ENCODE assay signal across 9 cellular contexts in genomic region chr7:100373261-100373831, GRCh38. TPM values are rescaled to one million over a fixed set of nuclear protein-coding genes. Genes with fewer than 3 reads are reported as not detected.
DNase-seq lines count a peak whose midpoint lies in the region; ATAC-seq, FAIRE-seq and TF ChIP-seq lines count a peak whose summit lies in the region.
"Had no signal": no experiment of that assay in that cellular context is flagged by ENCODE, and none has a peak within 500 bp of the region (broad histone marks: within the 10 kb centered on the region; RNA-seq: fewer than 3 reads in every experiment).

Gene PILRA, plus strand, starts transcription at chr7:100373487. Its CDS starts 170 bp downstream, at chr7:100373657.

- H3K27ac Mint-ChIP-seq in CD8-positive, alpha-beta T cell: peak within 1 kb of the TSS; percentile 86

- H2AFZ ChIP-seq in trophoblast cell (ENCODE audit: insufficient read depth, low read length, poor library complexity): no peak within 1 kb of the TSS

- H3K27me3 ChIP-seq in CD8-positive, alpha-beta T cell (ENCODE audit: insufficient read depth, low read length): no peaks in the 10 kb centered on the region
- H3K27me3 ChIP-seq in Peyer's patch (no peaks in the 10 kb centered on the region), trophoblast cell (ENCODE audit: insufficient read depth, low read length) (no peaks in the 10 kb centered on the region), vagina (no peaks in the 10 kb centered on the region)

- H3K9me3 ChIP-seq in CD8-positive, alpha-beta T cell (ENCODE audit: low read length): no peaks in the 10 kb centered on the region
- H3K9me3 ChIP-seq in Peyer's patch (no peaks in the 10 kb centered on the region), trophoblast cell (ENCODE audit: insufficient read depth, low read depth, low read length) (no peaks in the 10 kb centered on the region), vagina (no peaks in the 10 kb centered on the region)

- H3K4ac ChIP-seq in trophoblast cell (ENCODE audit: low read depth, low read length): no peak within 1 kb of the TSS

- WGBS in trophoblast cell (ENCODE audit: extremely low coverage, insufficient coverage, insufficient read length): no CpG with 5 or more reads among the region's 12 CpGs

- peaks cover 6% of the 10 kb centered on the region for H3K36me3 Mint-ChIP-seq in CD8-positive, alpha-beta T cell

- no peak within 1 kb of the TSS for H3K4me2 ChIP-seq in trophoblast cell (ENCODE audit: low read length)

- no peak for TF ChIP-seq CTCF in CD8-positive, alpha-beta T cell (IDR thresholded peaks at IDR 0.05)
- TF ChIP-seq CTCF in Peyer's patch (IDR thresholded peaks at IDR 0.05) (no peak), fibroblast of pulmonary artery (IDR thresholded peaks at IDR 0.05; ENCODE audit: low read length, missing control alignments) (no peak), D721Med (IDR thresholded peaks at IDR 0.05; ENCODE audit: insufficient read depth, missing control alignments) (no peak), vagina (IDR thresholded peaks at IDR 0.05) (no peak)

- peak within 1 kb of the TSS; percentile 49 for H4K8ac ChIP-seq in trophoblast cell (ENCODE audit: low read depth, low read length)

- H2BK12ac ChIP-seq in trophoblast cell (ENCODE audit: low read length): no peak within 1 kb of the TSS

- H3K18ac ChIP-seq in trophoblast cell (ENCODE audit: low read length): no peak within 1 kb of the TSS

- H3K4me3 ChIP-seq in CD8-positive, alpha-beta T cell (ENCODE audit: low read depth, low read length): no peak within 1 kb of the TSS
- H3K4me3 ChIP-seq in Peyer's patch (peak within 1 kb of the TSS in 1 of 4 donors; percentile 17), fibroblast of pulmonary artery (replicated peaks; ENCODE audit: low read depth, low read length) (no peak within 1 kb of the TSS), trophoblast cell (ENCODE audit: low read depth, low read length) (no peak within 1 kb of the TSS), vagina (no peak within 1 kb of the TSS)

- H3K14ac ChIP-seq in trophoblast cell (ENCODE audit: low read length): no peak within 1 kb of the TSS

- POLR2A ChIA-PET in CD8-positive, alpha-beta T cell (lab: Charles Lee): no interaction called here

- H2BK5ac ChIP-seq in trophoblast cell (ENCODE audit: low read depth, low read length, poor library complexity): no peak within 1 kb of the TSS

- no peak within 1 kb of the TSS for H3K4me3 Mint-ChIP-seq in CD8-positive, alpha-beta T cell

- H3K9ac ChIP-seq in trophoblast cell (ENCODE audit: low read length): no peak within 1 kb of the TSS

- H4K12ac ChIP-seq in trophoblast cell (ENCODE audit: low read depth, low read length): peak within 1 kb of the TSS; percentile 39

- no peaks in the 10 kb centered on the region for H3K9me3 Mint-ChIP-seq in CD8-positive, alpha-beta T cell

- H4K91ac ChIP-seq in trophoblast cell (ENCODE audit: low read depth, low read length): no peak within 1 kb of the TSS

- ATAC-seq in CD8-positive, alpha-beta T cell: no peak

- CTCF ChIA-PET in CD8-positive, alpha-beta T cell (lab: Charles Lee): interaction anchor here (2.6 kb wide), 1 partner anchor 34 kb away, joined by 7 read pairs; no protein-coding TSS in a partner anchor

- H3K23ac ChIP-seq in trophoblast cell (ENCODE audit: low read length): no peak within 1 kb of the TSS

- H2BK120ac ChIP-seq in trophoblast cell (ENCODE audit: insufficient read depth, low read length, poor library complexity): no peak within 1 kb of the TSS

- H2AK5ac ChIP-seq in trophoblast cell (ENCODE audit: low read length): no peak within 1 kb of the TSS

- H3K27me3 Mint-ChIP-seq in CD8-positive, alpha-beta T cell (ENCODE audit: low read depth): no peaks in the 10 kb centered on the region

- no peaks in the 10 kb centered on the region for H3K79me2 ChIP-seq in trophoblast cell (ENCODE audit: control insufficient read depth, insufficient read depth, low read length, poor library complexity)

- TF ChIP-seq POLR2A in Peyer's patch (IDR thresholded peaks at IDR 0.05) (no peak), vagina (IDR thresholded peaks at IDR 0.05) (no peak)

- H3K4me1 Mint-ChIP-seq in CD8-positive, alpha-beta T cell (ENCODE audit: low read depth): peaks cover 29% of the 10 kb centered on the region

- peak within 1 kb of the TSS; percentile 17 for H3K27ac ChIP-seq in CD8-positive, alpha-beta T cell (ENCODE audit: low read depth, low read length)
- peak within 1 kb of the TSS in 3 of 4 donors; percentile 15 to 25 (median 22) for H3K27ac ChIP-seq in Peyer's patch
- no peak within 1 kb of the TSS for H3K27ac ChIP-seq in trophoblast cell (ENCODE audit: low read depth, low read length)
- H3K27ac ChIP-seq in vagina: no peak within 1 kb of the TSS

- FAIRE-seq in D721Med (lab: Jason Lieb, UNC): no peak

- no peak for DNase-seq in CD8-positive, alpha-beta T cell
- DNase-seq in Peyer's patch (no peak), fibroblast of pulmonary artery (ENCODE audit: low read depth) (peak; percentile 28), trophoblast cell (no peak), D721Med (ENCODE audit: insufficient read length, low spot score) (no peak), NCI-H146 treated with DMSO at 0.1 percent for 48 hours (lab: John Stamatoyannopoulos, UW; ENCODE audit: unreplicated experiment) (no peak), D341Med (ENCODE audit: low spot score) (no peak), vagina (ENCODE audit: extremely low spot score in 2 of 2) (no peak)
- DNase-seq: NCI-H1694 had no signal

- peaks cover 19% of the 10 kb centered on the region for H3K4me1 ChIP-seq in CD8-positive, alpha-beta T cell (ENCODE audit: insufficient read depth, low read length)
- H3K4me1 ChIP-seq in Peyer's patch (peaks cover 0 to 11% (median 7%) of the 10 kb centered on the region in 4 donors), trophoblast cell (ENCODE audit: control insufficient read depth in 1 of 2, insufficient read depth in 2 of 2, low read length in 2 of 2) (no peaks in the 10 kb centered on the region), vagina (peaks cover 4% of the 10 kb centered on the region)

- intact Hi-C loops in CD8-positive, alpha-beta T cell (cut with DNase I, micrococcal nuclease): no loop called here
- intact Hi-C loops in vagina (cut with DNase I): no loop called here

- no peaks in the 10 kb centered on the region for H3K36me3 ChIP-seq in CD8-positive, alpha-beta T cell (ENCODE audit: insufficient read depth, low read length)
- no peaks in the 10 kb centered on the region for H3K36me3 ChIP-seq in Peyer's patch
- no peaks in the 10 kb centered on the region for H3K36me3 ChIP-seq in trophoblast cell (ENCODE audit: control insufficient read depth in 1 of 2, insufficient read depth in 2 of 2, low read length in 2 of 2)
- H3K36me3 ChIP-seq in vagina: no peaks in the 10 kb centered on the region

- no peaks in the 10 kb centered on the region for H3K79me1 ChIP-seq in trophoblast cell (ENCODE audit: low read length)

RNA-seq across cellular contexts. Expression of gene PILRA, which starts in this region (rescaled TPM):
- 10 to 100 TPM in 1 of 2 experiments, 1 to 10 TPM in 1; 8.9 to 10.2 TPM for total RNA-seq in CD8-positive, alpha-beta T cell
- total RNA-seq in Peyer's patch (1 to 10 TPM; 5.8 to 9.5 (median 5.9) TPM), vagina (8.3 TPM)
- polyA plus RNA-seq in trophoblast cell (2013): 2.5 and 2.9 TPM in 2 replicates

Comparison
In these comparisons a context has a peak if more than half of its experiments do, and no peak if none do; other contexts are left out.
1. H3K27ac ChIP-seq: peak in CD8-positive, alpha-beta T cell (single experiment) and Peyer's patch (3 of 4); none in trophoblast cell (single experiment) and vagina (single experiment).